Comparison of ENCODE assay signal across 14 cellular contexts in genomic region chr16:54655171-54655590, GRCh38.
A peak's percentile ranks its signal among the peaks of the same experiment; 100 is the strongest.
DNase-seq lines count a peak whose midpoint lies in the region; ATAC-seq and TF ChIP-seq lines count a peak whose summit lies in the region.
"Had no signal": no experiment of that assay in that cellular context is flagged by ENCODE, and none has a peak within 500 bp of the region (broad histone marks: within the 10 kb centered on the region; RNA-seq: fewer than 3 reads in every experiment).

No MANE protein-coding gene starts in this region.

- H3K27ac Mint-ChIP-seq in nephron progenitor cell = peak overlapping the region; percentile 94
- H3K27ac Mint-ChIP-seq in effector memory CD8-positive, alpha-beta T cell = no peak overlapping the region
- H3K27ac Mint-ChIP-seq: activated naive CD8-positive, alpha-beta T cell; natural killer cell treated with Interleukin-12 subunit alpha and Interleukin-12 subunit beta and Interleukin-15 and Interleukin-18, amount 100 ng/mL, for 72 hours had no signal

- peaks cover 1% of the 10 kb centered on the region for H3K9me3 Mint-ChIP-seq in nephron progenitor cell
- H3K9me3 Mint-ChIP-seq in effector memory CD8-positive, alpha-beta T cell = no peaks in the 10 kb centered on the region
- H3K9me3 Mint-ChIP-seq: natural killer cell treated with Interleukin-12 subunit alpha and Interleukin-12 subunit beta and Interleukin-15 and Interleukin-18, amount 100 ng/mL, for 72 hours had no signal

- H3K27me3 ChIP-seq in aorta (ENCODE audit: control insufficient read depth in 1 of 2, insufficient read depth in 2 of 2, low read length in 1 of 2) = no peaks in the 10 kb centered on the region

- H3K27ac ChIP-seq in aorta (ENCODE audit: low read depth in 1 of 2, low read length in 2 of 2) = peak overlapping the region; percentile 55 to 73
- H3K27ac ChIP-seq: 22Rv1 had no signal

- intact Hi-C loops in aorta (cut with DNase I) = no loop called here

- H3K4me3 ChIP-seq in aorta (ENCODE audit: low read length in 2 of 2) = peak overlapping the region in 1 of 2 donors; percentile 45

- no peaks in the 10 kb centered on the region for H3K9me3 ChIP-seq in aorta (ENCODE audit: control insufficient read depth, low read length)

- peaks cover 18% of the 10 kb centered on the region for H3K27me3 Mint-ChIP-seq in nephron progenitor cell (ENCODE audit: low read depth, poor library complexity)
- peaks cover 20 to 31% of the 10 kb centered on the region in 2 donors for H3K27me3 Mint-ChIP-seq in effector memory CD8-positive, alpha-beta T cell

- peaks cover 74% of the 10 kb centered on the region for H3K4me1 Mint-ChIP-seq in nephron progenitor cell
- H3K4me1 Mint-ChIP-seq in effector memory CD8-positive, alpha-beta T cell (ENCODE audit: low read depth in 2 of 2) = no peaks in the 10 kb centered on the region

- H3K4me1 ChIP-seq in aorta (ENCODE audit: control insufficient read depth in 1 of 2, insufficient read depth in 2 of 2, low read length in 2 of 2) = peaks cover 7 to 10% of the 10 kb centered on the region in 2 donors

- no peaks in the 10 kb centered on the region for H3K36me3 Mint-ChIP-seq in nephron progenitor cell (ENCODE audit: low read depth)
- H3K36me3 Mint-ChIP-seq in effector memory CD8-positive, alpha-beta T cell (ENCODE audit: insufficient read depth) = no peaks in the 10 kb centered on the region
- H3K36me3 Mint-ChIP-seq: activated naive CD8-positive, alpha-beta T cell; natural killer cell treated with Interleukin-12 subunit alpha and Interleukin-12 subunit beta and Interleukin-15 and Interleukin-18, amount 100 ng/mL, for 72 hours had no signal

- TF ChIP-seq CTCF in nephron progenitor cell (IDR thresholded peaks at IDR 0.05) = no peak

- 0 to 3% methylated on average over 14 of the region's 14 CpGs for WGBS in aorta, 2 donors

- H3K36me3 ChIP-seq in aorta (ENCODE audit: control insufficient read depth in 1 of 2, insufficient read depth in 2 of 2, low read length in 1 of 2) = no peaks in the 10 kb centered on the region

- DNase-seq in DMS 273 (lab: John Stamatoyannopoulos, UW; ENCODE audit: unreplicated experiment) (peak; percentile 6), DMS 273 treated with DMSO at 0.1 percent for 48 hours (lab: John Stamatoyannopoulos, UW) (no peak), fibroblast of peridontal ligament (ENCODE audit: extremely low read depth) (peak; percentile 40), nephron progenitor cell (peak; percentile 44), aorta (peak in 1 of 2 donors; percentile 69), ecto neural progenitor cell (ENCODE audit: low spot score) (no peak)
- no peak for DNase-seq in effector memory CD8-positive, alpha-beta T cell
- DNase-seq: activated CD4-positive, alpha-beta T cell treated with anti-CD3 and anti-CD28 coated beads, Interleukin-2, amount 50 U/mL, for 4 hours; GDM1; NCI-H1930 had no signal

- H3K4me3 Mint-ChIP-seq in nephron progenitor cell = peak overlapping the region; percentile 69
- no peak overlapping the region for H3K4me3 Mint-ChIP-seq in effector memory CD8-positive, alpha-beta T cell
- H3K4me3 Mint-ChIP-seq: activated naive CD8-positive, alpha-beta T cell; natural killer cell treated with Interleukin-12 subunit alpha and Interleukin-12 subunit beta and Interleukin-15 and Interleukin-18, amount 100 ng/mL, for 72 hours had no signal

- peak; percentile 51 for ATAC-seq in aorta (ENCODE audit: low FRiP score)
- no peak for ATAC-seq in effector memory CD8-positive, alpha-beta T cell (replicated peaks)
- no peak for ATAC-seq in HG02973 (IDR thresholded peaks at IDR 0.05; ENCODE audit: unreplicated experiment)
- ATAC-seq: natural killer cell treated with Interleukin-12 subunit alpha and Interleukin-12 subunit beta and Interleukin-15 and Interleukin-18, amount 100 ng/mL, for 72 hours had no signal

Comparison
In these comparisons a context has a peak if more than half of its experiments do, and no peak if none do; other contexts are left out.
1. DNase-seq: peak in DMS 273 (single experiment), fibroblast of peridontal ligament (single experiment) and nephron progenitor cell (single experiment); none in DMS 273 treated with DMSO at 0.1 percent for 48 hours (single experiment), ecto neural progenitor cell (single experiment) and effector memory CD8-positive, alpha-beta T cell (0 of 3).